ENCODE assay signal across 8 cellular contexts in the genomic region with DNA sequence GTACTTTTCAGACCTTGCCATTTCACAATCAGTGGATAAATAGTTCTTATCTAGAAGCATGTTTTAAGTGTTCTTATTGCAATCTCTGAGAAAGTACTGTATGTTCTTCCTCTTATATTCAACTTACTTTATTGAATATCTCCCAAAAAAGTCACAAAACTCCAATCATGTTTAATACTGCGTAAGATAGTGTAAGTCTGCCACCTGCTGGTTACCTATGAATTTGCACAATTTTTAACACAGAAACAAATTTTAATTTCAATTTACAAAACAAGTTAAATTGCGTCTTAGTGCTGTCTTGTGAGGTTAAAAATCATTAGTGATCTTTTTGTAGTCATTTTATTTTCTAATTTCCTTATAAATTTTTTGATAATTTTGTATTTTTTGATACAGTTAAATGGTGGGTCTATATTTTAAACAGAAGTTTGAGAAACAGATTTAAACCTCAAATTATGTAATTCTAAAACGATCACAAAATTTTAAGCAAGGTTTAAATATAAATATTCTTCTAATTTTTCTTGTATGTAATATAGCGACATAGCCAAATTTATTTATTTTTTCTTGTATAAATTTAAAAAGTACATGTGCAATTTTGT.
DNase-seq lines count a peak whose midpoint lies in the region; ATAC-seq and TF ChIP-seq lines count a peak whose summit lies in the region.

No MANE protein-coding gene starts in this region.

- DNase-seq in SIG-M5 treated with dmso at 0.1 percent for 504 hours (lab: John Stamatoyannopoulos, UW; ENCODE audit: unreplicated experiment), result peak; percentile 54
- no peak for DNase-seq in SIG-M5 (lab: John Stamatoyannopoulos, UW)
- peak; percentile 14 for DNase-seq in NCI-H345 treated with DMSO at 0.1 percent for 48 hours (lab: John Stamatoyannopoulos, UW; ENCODE audit: unreplicated experiment)
- no peak for DNase-seq in dorsolateral prefrontal cortex
- peak; percentile 4 for DNase-seq in non-pigmented ciliary epithelial cell (ENCODE audit: low read depth)
- no peak for DNase-seq in NCI-H128 (lab: John Stamatoyannopoulos, UW; ENCODE audit: unreplicated experiment)

- peaks cover 0 to 9% (median 0%) of the 10 kb centered on the region in 45 donors for H3K27me3 ChIP-seq in dorsolateral prefrontal cortex

- peak; percentile 48 to 83 (median 71) for TF ChIP-seq CTCF in dorsolateral prefrontal cortex (IDR thresholded peaks at IDR 0.05 in 54 of 56, conservative IDR thresholded peaks at IDR 0.05 in 2 of 56; ENCODE audit: low read depth in 1 of 56, partially characterized antibody in 56 of 56)

- H3K27ac ChIP-seq in dorsolateral prefrontal cortex, result no peak overlapping the region

- ATAC-seq in GM21526 (IDR thresholded peaks at IDR 0.05; ENCODE audit: low FRiP score, unreplicated experiment), result no peak
- ATAC-seq in HG03571 (IDR thresholded peaks at IDR 0.05; ENCODE audit: unreplicated experiment), result no peak

- no peak overlapping the region for H3K4me3 ChIP-seq in dorsolateral prefrontal cortex

- intact Hi-C loops in dorsolateral prefrontal cortex (cut with DNase I), result no loop called here

Comparison
In these comparisons a context has a peak if more than half of its experiments do, and no peak if none do; other contexts are left out.
1. DNase-seq: peak in SIG-M5 treated with dmso at 0.1 percent for 504 hours (single experiment), NCI-H345 treated with DMSO at 0.1 percent for 48 hours (single experiment) and non-pigmented ciliary epithelial cell (single experiment); none in SIG-M5 (single experiment), dorsolateral prefrontal cortex (0 of 10) and NCI-H128 (single experiment).